8 cellular contexts compared by ENCODE assay signal in genomic region chr10:87861953-87862643, GRCh38. TPM values are rescaled to one million over a fixed set of nuclear protein-coding genes. Genes with fewer than 3 reads are reported as not detected.
DNase-seq lines count a peak whose midpoint lies in the region; ATAC-seq and TF ChIP-seq lines count a peak whose summit lies in the region.

No MANE protein-coding gene starts in this region.

- peaks cover 10% of the 10 kb centered on the region for H3K27me3 Mint-ChIP-seq in GM23338 (ENCODE audit: insufficient read depth, low read depth, poor library complexity)

- DNase-seq in GM04503 (ENCODE audit: low read depth) (peak; percentile 90), GM23338 (ENCODE audit: low spot score) (peak; percentile 100), T-helper 2 cell (peak; percentile 78 to 99 (median 90)), anterior cingulate cortex (lab: John Stamatoyannopoulos, UW) (peak; percentile 44 to 95 (median 90)), right atrium auricular region (ENCODE audit: low spot score) (peak; percentile 97), prostate gland (ENCODE audit: low spot score) (peak; percentile 94), ureter (ENCODE audit: low spot score) (peak; percentile 98)

- H3F3A ChIP-seq in GM23338 (replicated peaks; ENCODE audit: low read depth) (peaks cover 7% of the 10 kb centered on the region; the same call in 1 of the 2 replicates), Loucy (ENCODE audit: low read depth) (no peaks in the 10 kb centered on the region)

- H3K4me1 Mint-ChIP-seq in GM23338 = peaks cover 24% of the 10 kb centered on the region

- H2AFZ ChIP-seq in GM23338 (peak overlapping the region; percentile 60), Loucy (ENCODE audit: low read length) (no peak overlapping the region)

- WGBS in prostate gland = under 1% methylated on average over 46 of the region's 56 CpGs

- H3K27ac Mint-ChIP-seq in GM23338 = peak overlapping the region; percentile 98

- peak overlapping the region; percentile 97 for H3K27ac ChIP-seq in GM23338 (ENCODE audit: low read depth)
- peak overlapping the region; percentile 97 for H3K27ac ChIP-seq in right atrium auricular region
- H3K27ac ChIP-seq in prostate gland = peak overlapping the region; percentile 89 to 97

- ATAC-seq in GM23338 = peak; percentile 57

- peak overlapping the region; percentile 95 for H3K4me3 Mint-ChIP-seq in GM23338

- no peak for TF ChIP-seq CTCF in GM23338 (conservative IDR thresholded peaks at IDR 0.05; ENCODE audit: low read depth in 2 of 2)
- TF ChIP-seq CTCF in Loucy (conservative IDR thresholded peaks at IDR 0.05; ENCODE audit: low read length) = no peak
- no peak for TF ChIP-seq CTCF in right atrium auricular region (IDR thresholded peaks at IDR 0.05)
- TF ChIP-seq CTCF in prostate gland (IDR thresholded peaks at IDR 0.05) = peak in 2 of 4 experiments; percentile 9 to 12

- H3K4me1 ChIP-seq in GM23338 (ENCODE audit: insufficient read depth) (peaks cover 25% of the 10 kb centered on the region), Loucy (ENCODE audit: insufficient read depth, low read length, poor library complexity, severe bottlenecking) (peaks cover 18% of the 10 kb centered on the region), right atrium auricular region (peaks cover 0 to 21% of the 10 kb centered on the region in 2 donors), prostate gland (replicated peaks) (no peaks in the 10 kb centered on the region)

- H3K27me3 ChIP-seq in GM23338 (ENCODE audit: insufficient read depth) (no peaks in the 10 kb centered on the region), Loucy (ENCODE audit: insufficient read depth, low read length, poor library complexity, severe bottlenecking) (peaks cover 14% of the 10 kb centered on the region), right atrium auricular region (no peaks in the 10 kb centered on the region), prostate gland (replicated peaks; ENCODE audit: insufficient read depth) (no peaks in the 10 kb centered on the region)

- H3K4me3 ChIP-seq in GM23338 = peak overlapping the region; percentile 87
- H3K4me3 ChIP-seq in Loucy (ENCODE audit: low read length, poor library complexity, severe bottlenecking) = peak overlapping the region; percentile 93
- peak overlapping the region; percentile 73 to 87 for H3K4me3 ChIP-seq in right atrium auricular region
- H3K4me3 ChIP-seq in prostate gland = peak overlapping the region; percentile 64 to 95

- H3K79me2 ChIP-seq in GM23338 (replicated peaks; ENCODE audit: insufficient read depth) (peaks cover 30% of the 10 kb centered on the region), Loucy (ENCODE audit: insufficient read depth, low read length) (peaks cover 76% of the 10 kb centered on the region)

- intact Hi-C loops in prostate gland (cut with DNase I) = loop anchor here (2.0 to 10.0 kb wide), 3 partner anchors 273 to 525 kb away; no protein-coding TSS in a partner anchor

- H3K9me2 ChIP-seq in GM23338 (ENCODE audit: insufficient read depth) = no peaks in the 10 kb centered on the region
- H3K9me2 ChIP-seq in Loucy (replicated peaks; ENCODE audit: low read depth, low read length) = no peaks in the 10 kb centered on the region

- H3K4me2 ChIP-seq in GM23338 (peak overlapping the region; percentile 84), Loucy (ENCODE audit: low read depth, low read length, poor library complexity, severe bottlenecking) (peak overlapping the region; percentile 92)

- H3K36me3 ChIP-seq in GM23338 (ENCODE audit: insufficient read depth) (no peaks in the 10 kb centered on the region), Loucy (ENCODE audit: insufficient read depth, low read length) (no peaks in the 10 kb centered on the region), right atrium auricular region (no peaks in the 10 kb centered on the region), prostate gland (no peaks in the 10 kb centered on the region)

- H3K36me3 Mint-ChIP-seq in GM23338 (ENCODE audit: low read depth) = peaks cover 9% of the 10 kb centered on the region; the same call in 2 of the 3 replicates

- H3K9me3 ChIP-seq in Loucy (ENCODE audit: insufficient read depth, low read depth, low read length) = peaks cover 10% of the 10 kb centered on the region
- H3K9me3 ChIP-seq in right atrium auricular region = no peaks in the 10 kb centered on the region
- no peaks in the 10 kb centered on the region for H3K9me3 ChIP-seq in prostate gland

- peaks cover 26% of the 10 kb centered on the region for H4K20me1 ChIP-seq in GM23338 (replicated peaks; ENCODE audit: insufficient read depth)
- peaks cover 8% of the 10 kb centered on the region for H4K20me1 ChIP-seq in Loucy (ENCODE audit: insufficient read depth, low read length, poor library complexity, severe bottlenecking)

- peak; percentile 58 for TF ChIP-seq POLR2A in prostate gland (IDR thresholded peaks at IDR 0.05)

- peaks cover 5% of the 10 kb centered on the region for H3K9me3 Mint-ChIP-seq in GM23338

- H3K9ac ChIP-seq in Loucy (ENCODE audit: low read depth, low read length, poor library complexity, severe bottlenecking) = peak overlapping the region; percentile 100

TF ChIP-seq in GM23338, 12 proteins besides CTCF, POLR2A, EP300 and RAD21 (continues in another document):
- TF ChIP-seq REST (IDR thresholded peaks at IDR 0.05; ENCODE audit: unreplicated experiment) (peak; percentile 21), JUNB (IDR thresholded peaks at IDR 0.05; ENCODE audit: unreplicated experiment) (peak; percentile 68)

RNA-seq across cellular contexts. Expression of gene KLLN, which starts 1.2 kb away (rescaled TPM):
- total RNA-seq in GM23338 (2014; rRNA removed; shearing (Covaris generic)) = 0.24 and 0.62 TPM in 2 replicates
- polyA plus RNA-seq in GM23338 (2016; fragmentation: Nextera tagmentation; extraction: Ambion mirVana) = 0.29 and 0.35 TPM in 2 replicates
- under 1 TPM; 0.28 to 0.56 TPM for total RNA-seq in right atrium auricular region
- total RNA-seq in prostate gland = 1 to 10 TPM in 1 of 2 donors, under 1 TPM in 1; 0.55 to 1.1 TPM
- total RNA-seq in ureter = 2.1 TPM

RNA-seq across cellular contexts. Expression of gene PTEN, which starts 1.3 kb away (rescaled TPM):
- total RNA-seq in GM23338 (2014; rRNA removed; shearing (Covaris generic)) = 50.0 and 64.0 TPM in 2 replicates
- polyA plus RNA-seq in GM23338 (2016; fragmentation: Nextera tagmentation; extraction: Ambion mirVana) = 20.8 and 23.4 TPM in 2 replicates
- 10 to 100 TPM; 46.5 to 55.9 TPM for total RNA-seq in right atrium auricular region
- total RNA-seq in prostate gland = 10 to 100 TPM; 85.8 to 90.2 TPM
- 159 TPM for total RNA-seq in ureter

RNA-seq across cellular contexts. Expression of gene ATAD1, which starts 44.1 kb away (rescaled TPM):
- 43.3 and 49.6 TPM in 2 replicates for total RNA-seq in GM23338 (2014; rRNA removed; shearing (Covaris generic))
- polyA plus RNA-seq in GM23338 (2016; fragmentation: Nextera tagmentation; extraction: Ambion mirVana) = 26.3 and 30.3 TPM in 2 replicates
- 10 to 100 TPM; 59.5 to 80.3 TPM for total RNA-seq in right atrium auricular region
- 10 to 100 TPM; 50.2 to 59.6 TPM for total RNA-seq in prostate gland
- 69.8 TPM for total RNA-seq in ureter

Comparison
In these comparisons a context has a peak if more than half of its experiments do, and no peak if none do; other contexts are left out.
1. Peak in every context shown above with its lines: DNase-seq, ATAC-seq, H3K4me3 ChIP-seq and H3K27ac ChIP-seq.